Comparison of ENCODE assay signal across 10 cellular contexts in the genomic region with DNA sequence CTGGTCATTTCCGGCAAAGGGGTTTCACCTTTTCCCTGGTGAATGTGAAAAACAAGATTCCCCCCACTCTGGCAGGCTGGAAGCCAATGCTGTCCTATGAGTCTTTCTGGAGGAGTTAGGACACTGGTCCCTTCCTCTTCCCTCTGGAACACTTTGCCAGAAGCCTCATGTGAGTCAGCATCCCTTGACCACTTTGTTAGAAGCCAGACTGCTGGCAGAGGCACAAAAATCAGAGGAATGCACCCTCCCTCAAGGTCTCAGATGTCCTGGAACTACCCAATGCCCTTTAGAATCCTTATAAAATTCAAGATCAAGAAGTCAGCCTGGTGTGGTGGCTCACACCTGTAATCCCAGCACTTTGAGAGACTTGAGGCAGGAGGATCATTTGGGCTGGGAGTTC. TPM values are rescaled to one million over a fixed set of nuclear protein-coding genes. Genes with fewer than 3 reads are reported as not detected.
DNase-seq lines count a peak whose midpoint lies in the region; ATAC-seq, FAIRE-seq and TF ChIP-seq lines count a peak whose summit lies in the region.
"Had no signal": no experiment of that assay in that cellular context is flagged by ENCODE, and none has a peak within 500 bp of the region (broad histone marks: within the 10 kb centered on the region; RNA-seq: fewer than 3 reads in every experiment).

No MANE protein-coding gene starts in this region.

- H3K27me3 ChIP-seq in tibial artery (no peaks in the 10 kb centered on the region), small intestine (ENCODE audit: control insufficient read depth in 2 of 2, insufficient read depth in 2 of 2, low read length in 2 of 2) (no peaks in the 10 kb centered on the region)
- no peaks in the 10 kb centered on the region for H3K27me3 ChIP-seq in CD4-positive, alpha-beta T cell (ENCODE audit: control insufficient read depth, insufficient read depth, low read length)

- no peaks in the 10 kb centered on the region for H3K4me1 Mint-ChIP-seq in CD4-positive, alpha-beta T cell (ENCODE audit: low read depth)

- H3K27ac Mint-ChIP-seq in CD4-positive, alpha-beta T cell: no peak overlapping the region

- WGBS in small intestine, 3 donors: 69 to 88% (median 85%) methylated on average over 1 of the region's 1 CpG

- POLR2A ChIA-PET in CD4-positive, alpha-beta T cell (lab: Charles Lee): no interaction called here

- DNase-seq in HS-5 (ENCODE audit: low read depth) (peak; percentile 94), choroid plexus epithelial cell (ENCODE audit: low read depth) (peak; percentile 96), left lobe of liver (ENCODE audit: low spot score) (peak; percentile 44), tibial artery (peak; percentile 87 to 89), NCI-H128 (lab: John Stamatoyannopoulos, UW; ENCODE audit: unreplicated experiment) (no peak), small intestine (no peak), DMS53 (lab: John Stamatoyannopoulos, UW) (no peak)
- DNase-seq in CD4-positive, alpha-beta T cell: no peak
- DNase-seq: erythroblast had no signal

- no peaks in the 10 kb centered on the region for H3K9me3 ChIP-seq in tibial artery
- no peaks in the 10 kb centered on the region for H3K9me3 ChIP-seq in CD4-positive, alpha-beta T cell (ENCODE audit: control insufficient read depth, low read length)
- H3K9me3 ChIP-seq in small intestine (ENCODE audit: control insufficient read depth, low read depth): no peaks in the 10 kb centered on the region

- no peak overlapping the region for H3K4me3 ChIP-seq in choroid plexus epithelial cell (ENCODE audit: low read depth, low read length)
- H3K4me3 ChIP-seq in tibial artery: no peak overlapping the region
- H3K4me3 ChIP-seq in small intestine (ENCODE audit: low read depth in 1 of 2, low read length in 2 of 2): no peak overlapping the region

- no peaks in the 10 kb centered on the region for H3K36me3 Mint-ChIP-seq in CD4-positive, alpha-beta T cell (ENCODE audit: low read depth)

- CTCF ChIA-PET in CD4-positive, alpha-beta T cell (lab: Charles Lee): no interaction called here

- H3K36me3 ChIP-seq in tibial artery (peaks cover 4 to 8% (median 5%) of the 10 kb centered on the region in 3 donors), small intestine (ENCODE audit: control insufficient read depth in 2 of 2, insufficient read depth in 2 of 2, low read length in 2 of 2) (no peaks in the 10 kb centered on the region)

- FAIRE-seq in small intestine (lab: Jason Lieb, UNC): no peak

- H3K4me3 Mint-ChIP-seq in CD4-positive, alpha-beta T cell: no peak overlapping the region

- intact Hi-C loops in tibial artery (cut with DNase I; ENCODE audit: low total_unique reads): no loop called here
- intact Hi-C loops in CD4-positive, alpha-beta T cell (cut with DNase I, micrococcal nuclease): no loop called here

- ATAC-seq in left lobe of liver: peak; percentile 48
- ATAC-seq in CD4-positive, alpha-beta T cell (ENCODE audit: poor library complexity): no peak

- H3K4me1 ChIP-seq in tibial artery (peaks cover 0 to 76% (median 34%) of the 10 kb centered on the region in 4 donors), small intestine (ENCODE audit: control insufficient read depth in 2 of 2, insufficient read depth in 1 of 2, low read depth in 1 of 2, low read length in 1 of 2) (peaks cover 0 to 2% of the 10 kb centered on the region in 2 donors)

- H3K27ac ChIP-seq in tibial artery (peak overlapping the region; percentile 69 to 73), small intestine (ENCODE audit: low read depth in 1 of 2, low read length in 1 of 2) (peak overlapping the region in 1 of 2 donors; percentile 53)
- no peak overlapping the region for H3K27ac ChIP-seq in CD4-positive, alpha-beta T cell (ENCODE audit: low read depth, low read length)
- H3K27ac ChIP-seq: VCaP had no signal

- TF ChIP-seq CTCF in choroid plexus epithelial cell (conservative IDR thresholded peaks at IDR 0.05; ENCODE audit: low read depth, low read length): no peak
- no peak for TF ChIP-seq CTCF in tibial artery (IDR thresholded peaks at IDR 0.05)
- no peak for TF ChIP-seq CTCF in CD4-positive, alpha-beta T cell (IDR thresholded peaks at IDR 0.05)

- H3K27me3 Mint-ChIP-seq in CD4-positive, alpha-beta T cell: peaks cover 4% of the 10 kb centered on the region

- no peaks in the 10 kb centered on the region for H3K9me3 Mint-ChIP-seq in CD4-positive, alpha-beta T cell

RNA-seq across cellular contexts. Expression of a gene that starts 26.6 kb away (rescaled TPM):
- total RNA-seq in left lobe of liver: 74.7 TPM
- total RNA-seq in CD4-positive, alpha-beta T cell: under 1 TPM; 0.47 to 0.85 TPM
- 10 to 100 TPM in 2 of 3 donors, 1 to 10 TPM in 1; 9.4 to 28.7 (median 15.1) TPM for polyA plus RNA-seq in small intestine

Comparison
In these comparisons a context has a peak if more than half of its experiments do, and no peak if none do; other contexts are left out.
1. DNase-seq: peak in HS-5 (single experiment), choroid plexus epithelial cell (single experiment), left lobe of liver (single experiment) and tibial artery (2 of 2); none in NCI-H128 (single experiment), CD4-positive, alpha-beta T cell (0 of 10), small intestine (single experiment) and DMS53 (single experiment).
2. RNA of a gene that starts 26.6 kb away (total RNA-seq): 74.7 TPM in left lobe of liver (single experiment); 0.47 to 0.85 TPM in CD4-positive, alpha-beta T cell; every median in the first group is over 10 times any median in the second.